ENCODE assay signal across 1 cellular context in the genomic region with DNA sequence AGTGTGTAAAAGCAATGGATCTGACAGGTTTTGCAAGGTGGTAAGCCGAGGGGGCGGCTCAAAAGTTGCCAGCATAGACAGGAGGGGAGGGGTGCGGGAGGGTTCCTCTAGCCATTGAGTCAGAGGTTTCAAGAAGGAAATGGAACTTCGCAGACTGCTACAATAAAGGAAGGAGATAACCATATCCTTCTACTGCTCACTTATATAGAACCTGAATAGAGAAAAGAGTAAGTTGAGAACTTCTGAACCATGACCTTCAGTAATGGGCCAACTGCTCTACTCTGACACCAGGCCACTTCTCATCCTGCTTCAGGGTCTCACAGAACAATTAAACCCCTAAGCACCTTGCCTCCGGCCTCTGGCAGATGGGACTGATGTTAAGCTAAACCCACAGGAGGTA.
TF ChIP-seq lines count a peak whose summit lies in the region.

No MANE protein-coding gene starts in this region.

TF ChIP-seq in HepG2, 621 proteins besides CTCF, POLR2A, EP300 and RAD21 (continued from another document):
- no peak for TF ChIP-seq TARDBP (CRISPR knock-in tag; IDR thresholded peaks at IDR 0.05)
- no peak for TF ChIP-seq ZNF296 (CRISPR knock-in tag; conservative IDR thresholded peaks at IDR 0.05)
- no peak for TF ChIP-seq MZF1 (CRISPR knock-in tag; IDR thresholded peaks at IDR 0.05; ENCODE audit: borderline replicate concordance)
- TF ChIP-seq ZNF766 (CRISPR knock-in tag; IDR thresholded peaks at IDR 0.05; ENCODE audit: borderline replicate concordance) = no peak
- TF ChIP-seq SNAPC5 (CRISPR knock-in tag; IDR thresholded peaks at IDR 0.05; ENCODE audit: borderline replicate concordance) = no peak
